ENCODE assay signal across 13 cellular contexts in genomic region chr15:73930371-73930770, GRCh38. TPM values are rescaled to one million over a fixed set of nuclear protein-coding genes. Genes with fewer than 3 reads are reported as not detected.
DNase-seq lines count a peak whose midpoint lies in the region; FAIRE-seq and TF ChIP-seq lines count a peak whose summit lies in the region.
"Had no signal": no experiment of that assay in that cellular context is flagged by ENCODE, and none has a peak within 500 bp of the region (broad histone marks: within the 10 kb centered on the region; RNA-seq: fewer than 3 reads in every experiment).

No MANE protein-coding gene starts in this region.

- no peak overlapping the region for H3K4me3 ChIP-seq in BLaER1
- H3K4me3 ChIP-seq: K562 had no signal

- H4K20me1 ChIP-seq in BLaER1 = peaks cover 17% of the 10 kb centered on the region; the same call in 1 of the 2 replicates

- peaks cover 48% of the 10 kb centered on the region for H3K4me1 ChIP-seq in BLaER1

- H3K4me2 ChIP-seq in BLaER1 = peak overlapping the region; percentile 62

- no peak for FAIRE-seq in D721Med (lab: Jason Lieb, UNC)
- FAIRE-seq: K562 had no signal

- H3K27me3 ChIP-seq in BLaER1 = peaks cover 46% of the 10 kb centered on the region

- TF ChIP-seq CTCF in D721Med (IDR thresholded peaks at IDR 0.05; ENCODE audit: insufficient read depth, missing control alignments) = no peak

- no peaks in the 10 kb centered on the region for H3K9me3 ChIP-seq in BLaER1

- intact Hi-C loops in posterior vena cava (cut with DNase I) = no loop called here

- no peaks in the 10 kb centered on the region for H3K36me3 ChIP-seq in BLaER1

- DNase-seq in T1000 (lab: John Stamatoyannopoulos, UW) (peak; percentile 79), fibroblast of the conjunctiva (ENCODE audit: low read depth) (peak; percentile 82), posterior vena cava (ENCODE audit: low spot score) (peak; percentile 94), COLO829 (ENCODE audit: low spot score) (no peak), D721Med (ENCODE audit: insufficient read length, low spot score) (no peak), NCI-H1417 (lab: John Stamatoyannopoulos, UW) (no peak), NCI-H748 (lab: John Stamatoyannopoulos, UW; ENCODE audit: unreplicated experiment) (no peak)
- DNase-seq: activated CD4-positive, alpha-beta T cell treated with anti-CD3 and anti-CD28 coated beads, Interleukin-2, amount 50 U/mL, for 1 hour; NCI-H510A treated with DMSO at 0.1 percent for 48 hours; stimulated activated CD4-positive, alpha-beta T cell treated with anti-CD3 and anti-CD28 coated beads, Interleukin-2, amount 100 ng/mL, for 48 hours had no signal

- no peak overlapping the region for H3K9ac ChIP-seq in BLaER1

- H3K27ac ChIP-seq in BLaER1 = no peak overlapping the region

RNA-seq across cellular contexts. Expression of gene LOXL1, which starts 4.1 kb away (rescaled TPM):
- 100 to 1,000 TPM in 1 of 2 donors, 10 to 100 TPM in 1; 94.6 to 110 TPM for total RNA-seq in posterior vena cava

RNA-seq across cellular contexts. Expression of gene TBC1D21, which starts 57.0 kb away (rescaled TPM):
- total RNA-seq in posterior vena cava = not detected
- total RNA-seq: K562, SK-MEL-5 had no signal

Comparison
In these comparisons a context has a peak if more than half of its experiments do, and no peak if none do; other contexts are left out.
1. DNase-seq: peak in T1000 (single experiment), fibroblast of the conjunctiva (single experiment) and posterior vena cava (single experiment); none in COLO829 (single experiment), D721Med (single experiment), NCI-H1417 (0 of 3) and NCI-H748 (single experiment).